13 cellular contexts compared by ENCODE assay signal in genomic region chr22:49658902-49659280, GRCh38.
DNase-seq lines count a peak whose midpoint lies in the region; ATAC-seq, FAIRE-seq and TF ChIP-seq lines count a peak whose summit lies in the region.
"Had no signal": no experiment of that assay in that cellular context is flagged by ENCODE, and none has a peak within 500 bp of the region (broad histone marks: within the 10 kb centered on the region; RNA-seq: fewer than 3 reads in every experiment).

No MANE protein-coding gene starts in this region.

- 65% methylated on average over 9 of the region's 9 CpGs; no CpG with 5 or more reads in 1 of the 2 experiments for WGBS in H1 (ENCODE audit: extremely low coverage in 1 of 2, insufficient coverage in 1 of 2, insufficient read length in 1 of 2, insufficient replicate concordance in 2 of 2, low coverage in 1 of 2, low lambda C conversion rate in 2 of 2, missing lambda C conversion rate in 1 of 2), 2 experiments

- H3K4ac ChIP-seq in H1 (replicated peaks; ENCODE audit: insufficient read length, low read depth, low read length), result no peak overlapping the region

- H3K27me3 ChIP-seq in GM23338 (ENCODE audit: insufficient read depth) (no peaks in the 10 kb centered on the region), H1 (replicated peaks in 1 of 4; ENCODE audit: control insufficient read depth in 3 of 4, extremely low read depth in 1 of 4, insufficient read depth in 3 of 4, low read length in 3 of 4) (no peaks in the 10 kb centered on the region), gastrocnemius medialis (peaks cover 0 to 4% (median 2%) of the 10 kb centered on the region in 3 donors)

- no peaks in the 10 kb centered on the region for H3K79me1 ChIP-seq in H1 (ENCODE audit: low read depth, low read length)

- TF ChIP-seq EP300 in H1 (IDR thresholded peaks at IDR 0.05; ENCODE audit: borderline replicate concordance in 1 of 2, low read depth in 2 of 2, low read length in 2 of 2), result no peak

- H3K79me2 ChIP-seq in GM23338 (replicated peaks; ENCODE audit: insufficient read depth) (no peaks in the 10 kb centered on the region), H1 (ENCODE audit: control insufficient read depth in 1 of 2, insufficient read depth in 2 of 2, low read length in 2 of 2) (no peaks in the 10 kb centered on the region)

- H3K4me3 ChIP-seq in GM23338 (no peak overlapping the region), H1 (ENCODE audit: extremely low read depth in 1 of 4, insufficient read depth in 2 of 4, low read depth in 3 of 4, low read length in 4 of 4) (no peak overlapping the region), gastrocnemius medialis (no peak overlapping the region)
- H3K4me3 ChIP-seq: GM12878 had no signal

- POLR2A ChIA-PET in H1 (lab: Charles Lee; ENCODE audit: partially characterized antibody), result interaction anchor here (1.3 kb wide), 2 partner anchors 11 to 146 kb away, joined by 4 to 5 read pairs; no protein-coding TSS in a partner anchor

- no peak overlapping the region for H3K23ac ChIP-seq in H1 (ENCODE audit: insufficient read length)

- H3K4me1 ChIP-seq in GM23338 (ENCODE audit: insufficient read depth), result no peaks in the 10 kb centered on the region
- peaks cover 0 to 7% (median 4%) of the 10 kb centered on the region in 4 experiments; a peak in 5 of 7 replicates for H3K4me1 ChIP-seq in H1 (replicated peaks in 1 of 4; ENCODE audit: control insufficient read depth in 3 of 4, insufficient read depth in 4 of 4, low read length in 3 of 4)
- no peaks in the 10 kb centered on the region for H3K4me1 ChIP-seq in gastrocnemius medialis

- H3K36me3 Mint-ChIP-seq in GM23338 (ENCODE audit: low read depth), result no peaks in the 10 kb centered on the region

- TF ChIP-seq POLR2A in H1 (IDR thresholded peaks at IDR 0.05; ENCODE audit: control extremely low read depth in 1 of 2, low read depth in 2 of 2, low read length in 2 of 2), result no peak
- no peak for TF ChIP-seq POLR2A in gastrocnemius medialis (IDR thresholded peaks at IDR 0.05)

- DNase-seq in activated T-cell treated with anti-CD3 and anti-CD28 coated beads, Interleukin-2, amount 50 U/mL, for 1 hour, result peak; percentile 11
- no peak for DNase-seq in activated T-cell treated with anti-CD3 and anti-CD28 coated beads, Interleukin-2, amount 50 U/mL, for 48 hours
- DNase-seq in GM23338 (ENCODE audit: low spot score), result no peak
- no peak for DNase-seq in H1 (ENCODE audit: low read depth in 1 of 2, low spot score in 2 of 2)
- DNase-seq in gastrocnemius medialis, result no peak
- DNase-seq in COLO668 (lab: John Stamatoyannopoulos, UW; ENCODE audit: unreplicated experiment), result no peak
- DNase-seq in epidermal melanocyte (ENCODE audit: insufficient read length, low spot score), result no peak
- DNase-seq: NCI-H187, substantia nigra, SW 1271 had no signal

- peak overlapping the region; percentile 30; the same call in 1 of the 2 replicates for H3K27ac Mint-ChIP-seq in GM23338
- H3K27ac Mint-ChIP-seq: memory B cell had no signal

- H3K9me3 Mint-ChIP-seq in GM23338, result no peaks in the 10 kb centered on the region
- H3K9me3 Mint-ChIP-seq: memory B cell had no signal

- H2AFZ ChIP-seq in GM23338, result no peak overlapping the region
- H2AFZ ChIP-seq in H1 (ENCODE audit: low read length), result 0 out of 2 replicates have a peak overlapping the region, but pooled peaks have one; percentile 67

- H3K4me2 ChIP-seq in GM23338 (no peak overlapping the region), H1 (ENCODE audit: insufficient read depth in 1 of 2, low read depth in 2 of 2, low read length in 2 of 2) (no peak overlapping the region)

- no peaks in the 10 kb centered on the region for H4K20me1 ChIP-seq in GM23338 (replicated peaks; ENCODE audit: insufficient read depth)
- H4K20me1 ChIP-seq in H1 (replicated peaks in 1 of 2; ENCODE audit: control insufficient read depth in 1 of 2, insufficient read depth in 2 of 2, low read length in 2 of 2), result no peaks in the 10 kb centered on the region

- H3K23me2 ChIP-seq in H1 (ENCODE audit: low read depth, low read length), result no peaks in the 10 kb centered on the region

- no peak for TF ChIP-seq RAD21 in H1 (IDR thresholded peaks at IDR 0.05 in 1 of 2, conservative IDR thresholded peaks at IDR 0.05 in 1 of 2; ENCODE audit: low read depth in 2 of 2, low read length in 2 of 2)

- no peak overlapping the region for H2BK5ac ChIP-seq in H1 (ENCODE audit: low read depth, low read length)

- H3K9me3 ChIP-seq in H1 (ENCODE audit: insufficient read depth in 2 of 2, low read depth in 1 of 2, low read length in 1 of 2) (no peaks in the 10 kb centered on the region), gastrocnemius medialis (no peaks in the 10 kb centered on the region)

- H3K9me2 ChIP-seq in GM23338 (ENCODE audit: insufficient read depth), result no peaks in the 10 kb centered on the region

- ATAC-seq in GM23338, result peak; percentile 18; the same call in 1 of the 3 replicates
- no peak for ATAC-seq in gastrocnemius medialis
- ATAC-seq in HG02938 (IDR thresholded peaks at IDR 0.05; ENCODE audit: unreplicated experiment), result no peak
- ATAC-seq: GM12878 had no signal

- no peak overlapping the region for H3K27ac ChIP-seq in GM23338 (ENCODE audit: low read depth)
- no peak overlapping the region for H3K27ac ChIP-seq in H1 (ENCODE audit: low read depth, low read length)
- peak overlapping the region in 3 of 4 donors; percentile 79 to 85 (median 81) for H3K27ac ChIP-seq in gastrocnemius medialis

- no peak for FAIRE-seq in H1 (lab: Jason Lieb, UNC)
- FAIRE-seq: GM12878 had no signal

- no peak overlapping the region for H2BK20ac ChIP-seq in H1 (ENCODE audit: low read length)

- TF ChIP-seq CTCF in GM23338 (conservative IDR thresholded peaks at IDR 0.05; ENCODE audit: low read depth in 2 of 2) (no peak), H1 (IDR thresholded peaks at IDR 0.05; ENCODE audit: control extremely low read depth in 1 of 3, insufficient read depth in 1 of 3, low read depth in 1 of 3, low read length in 3 of 3) (no peak), gastrocnemius medialis (IDR thresholded peaks at IDR 0.05 in 4 of 5, conservative IDR thresholded peaks at IDR 0.05 in 1 of 5) (no peak)

- CTCF ChIA-PET in H1 (lab: Charles Lee; ENCODE audit: partially characterized antibody), result interaction anchor here (1.0 to 1.5 kb wide), 5 partner anchors 9 to 642 kb away, joined by 3 to 5 read pairs (median 3); no protein-coding TSS in a partner anchor

- H4K91ac ChIP-seq in H1 (replicated peaks; ENCODE audit: insufficient read length, low read length), result no peak overlapping the region

- peaks cover 33% of the 10 kb centered on the region for H3K4me1 Mint-ChIP-seq in GM23338

- no peak overlapping the region for H3K4me3 Mint-ChIP-seq in GM23338

- H3K14ac ChIP-seq in H1 (ENCODE audit: insufficient read length), result no peak overlapping the region

- H4K5ac ChIP-seq in H1 (ENCODE audit: insufficient read length, low read depth, low read length), result no peak overlapping the region

- H2AK5ac ChIP-seq in H1 (ENCODE audit: low read depth, low read length), result no peak overlapping the region

- no peaks in the 10 kb centered on the region for H3F3A ChIP-seq in GM23338 (replicated peaks; ENCODE audit: low read depth)

- no peak overlapping the region for H2BK12ac ChIP-seq in H1 (ENCODE audit: low read depth, low read length)

- H3K36me3 ChIP-seq in GM23338 (ENCODE audit: insufficient read depth) (no peaks in the 10 kb centered on the region), H1 (ENCODE audit: control insufficient read depth in 2 of 4, insufficient read depth in 4 of 4, low read length in 3 of 4) (no peaks in the 10 kb centered on the region), gastrocnemius medialis (no peaks in the 10 kb centered on the region)

- no peak overlapping the region for H4K8ac ChIP-seq in H1 (ENCODE audit: extremely low read depth, insufficient read depth, low read length)

- no peak overlapping the region for H3K56ac ChIP-seq in H1 (replicated peaks; ENCODE audit: insufficient read length, low read depth, low read length)

- no peak overlapping the region for H3K18ac ChIP-seq in H1 (ENCODE audit: extremely low read depth, low read length)

- no peak overlapping the region for H3K9ac ChIP-seq in H1 (replicated peaks in 1 of 4; ENCODE audit: extremely low read depth in 1 of 4, low read depth in 3 of 4, low read length in 3 of 4)

- H2BK120ac ChIP-seq in H1 (replicated peaks; ENCODE audit: low read depth, low read length), result no peak overlapping the region

- peaks cover 10% of the 10 kb centered on the region for H3K27me3 Mint-ChIP-seq in GM23338 (ENCODE audit: insufficient read depth, low read depth, poor library complexity)
- H3K27me3 Mint-ChIP-seq: memory B cell had no signal

- H2BK15ac ChIP-seq in H1 (ENCODE audit: low read length), result no peak overlapping the region

- in situ Hi-C loops in gastrocnemius medialis (cut with MboI; ENCODE audit: low sequenced_read_pairs in 4 of 4), result no loop called here

- intact Hi-C loops in gastrocnemius medialis (cut with DNase I; ENCODE audit: low total_unique reads), result no loop called here

TF ChIP-seq in GM23338, 12 proteins besides CTCF, POLR2A, EP300 and RAD21 (continues in another document):
- TF ChIP-seq ETS1 (IDR thresholded peaks at IDR 0.05), result no peak
- no peak for TF ChIP-seq CREB1 (CRISPR knock-in tag; IDR thresholded peaks at IDR 0.05; ENCODE audit: low read depth)

TF ChIP-seq in H1, 55 proteins besides CTCF, POLR2A, EP300 and RAD21:
- TF ChIP-seq MAFK (IDR thresholded peaks at IDR 0.05; ENCODE audit: low read depth, low read length) (peak; percentile 97), BACH1 (IDR thresholded peaks at IDR 0.05; ENCODE audit: low read length) (peak; percentile 92), E2F6 (IDR thresholded peaks at IDR 0.05) (no peak)

Comparison
In these comparisons a context has a peak if more than half of its experiments do, and no peak if none do; other contexts are left out.
1. H3K27ac ChIP-seq: peak in gastrocnemius medialis (3 of 4); none in GM23338 (single experiment) and H1 (single experiment).